ENCODE assay signal across 27 cellular contexts in the genomic region with DNA sequence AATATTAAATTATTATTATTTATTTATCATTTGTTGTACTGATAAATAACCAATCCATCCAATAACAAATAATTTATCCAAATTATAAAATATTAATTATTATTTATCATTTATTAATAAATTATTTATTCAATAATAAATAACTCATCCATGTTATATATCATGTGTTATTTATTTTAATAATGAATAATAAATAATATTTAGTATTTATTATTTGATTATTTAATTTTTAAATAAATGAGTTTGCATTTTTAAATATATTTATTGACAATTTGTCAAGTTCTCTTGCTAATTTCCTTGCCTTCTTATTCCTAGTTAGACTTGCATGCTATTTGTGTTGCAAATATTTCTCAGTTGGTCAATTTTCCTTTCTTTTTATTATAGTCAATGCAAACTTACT.
"Had no signal": no experiment of that assay in that cellular context is flagged by ENCODE, and none has a peak within 500 bp of the region (broad histone marks: within the 10 kb centered on the region; RNA-seq: fewer than 3 reads in every experiment).

No MANE protein-coding gene starts in this region.

- DNase-seq: activated CD4-positive, alpha-beta T cell treated with anti-CD3 and anti-CD28 coated beads, Interleukin-2, amount 10 ng/mL, durations not matched to agents 7 days and 5 days; activated CD4-positive, alpha-beta T cell treated with anti-CD3 and anti-CD28 coated beads, Interleukin-2, amount 50 U/mL, for 48 hours; activated CD8-positive, alpha-beta T cell treated with anti-CD3 and anti-CD28 coated beads, Interleukin-2, amount 10 ng/mL, durations not matched to agents 7 days and 5 days; activated gamma-delta T cell; activated naive CD4-positive, alpha-beta T cell treated with Interleukin-2 at 50 U/mL for 16 hours; activated naive CD8-positive, alpha-beta T cell treated with anti-CD3 and anti-CD28 coated beads, Interleukin-2, amount 10 ng/mL, durations not matched to agents 7 days and 5 days; activated T-cell treated with anti-CD3 and anti-CD28 coated beads, Interleukin-2, amount 50 U/mL, for 24 hours; amygdala; MM.1S; MV-4-11; NCI-H1092; NCI-H1436 treated with DMSO at 0.1 percent for 48 hours; NCI-H1694 treated with DMSO at 0.1 percent for 48 hours; NCI-H2029; NCI-H510A; NCI-H526; NCI-H748 treated with DMSO at 0.1 percent for 48 hours; PC-9; Right ventricle myocardium superior; SW 1271; T-helper 1 cell; T-helper 2 cell; T-helper 9 cell; WERI-Rb-1 had no signal

- H3K4me1 Mint-ChIP-seq: activated CD4-positive, alpha-beta T cell treated with anti-CD3 and anti-CD28 coated beads, Interleukin-2, amount 10 ng/mL, durations not matched to agents 7 days and 5 days; activated naive CD4-positive, alpha-beta T cell treated with anti-CD3 and anti-CD28 coated beads, Interleukin-2, amount 50 U/mL, for 24 hours; activated naive CD8-positive, alpha-beta T cell treated with anti-CD3 and anti-CD28 coated beads, Interleukin-2, amount 10 ng/mL, durations not matched to agents 7 days and 5 days; central memory CD8-positive, alpha-beta T cell had no signal

- H3K27me3 Mint-ChIP-seq: activated CD4-positive, alpha-beta T cell treated with anti-CD3 and anti-CD28 coated beads, Interleukin-2, amount 10 ng/mL, durations not matched to agents 7 days and 5 days; activated naive CD4-positive, alpha-beta T cell treated with anti-CD3 and anti-CD28 coated beads, Interleukin-2, amount 50 U/mL, for 24 hours; activated naive CD8-positive, alpha-beta T cell treated with anti-CD3 and anti-CD28 coated beads, Interleukin-2, amount 10 ng/mL, durations not matched to agents 7 days and 5 days; activated T-cell treated with anti-CD3 and anti-CD28 coated beads, Interleukin-2, amount 50 U/mL, for 24 hours; central memory CD8-positive, alpha-beta T cell had no signal

- H3K27ac Mint-ChIP-seq: activated CD4-positive, alpha-beta T cell treated with anti-CD3 and anti-CD28 coated beads, Interleukin-2, amount 10 ng/mL, durations not matched to agents 7 days and 5 days; activated CD8-positive, alpha-beta T cell treated with anti-CD3 and anti-CD28 coated beads, Interleukin-2, amount 10 ng/mL, durations not matched to agents 7 days and 5 days; activated naive CD4-positive, alpha-beta T cell treated with anti-CD3 and anti-CD28 coated beads, Interleukin-2, amount 50 U/mL, for 24 hours; activated naive CD8-positive, alpha-beta T cell treated with anti-CD3 and anti-CD28 coated beads, Interleukin-2, amount 10 ng/mL, durations not matched to agents 7 days and 5 days; activated T-cell treated with anti-CD3 and anti-CD28 coated beads, Interleukin-2, amount 50 U/mL, for 24 hours; activated T-helper 2 cell treated with anti-CD3 and anti-CD28 coated beads, Interferon-gamma antibody, Interleukin-2, Interleukin-4, amounts not matched to agents 10 μg/mL and 5 μg/mL and 100 μg/mL, durations not matched to agents 14 hours and 24 hours and 36 hours had no signal

- H3K36me3 Mint-ChIP-seq: activated naive CD4-positive, alpha-beta T cell treated with anti-CD3 and anti-CD28 coated beads, Interleukin-2, amount 50 U/mL, for 24 hours; activated naive CD8-positive, alpha-beta T cell treated with anti-CD3 and anti-CD28 coated beads, Interleukin-2, amount 10 ng/mL, durations not matched to agents 7 days and 5 days had no signal

- ATAC-seq: activated CD8-positive, alpha-beta T cell treated with anti-CD3 and anti-CD28 coated beads, Interleukin-2, amount 10 ng/mL, durations not matched to agents 7 days and 5 days had no signal

- H3K4me3 Mint-ChIP-seq: activated CD4-positive, alpha-beta T cell treated with anti-CD3 and anti-CD28 coated beads, Interleukin-2, amount 10 ng/mL, durations not matched to agents 7 days and 5 days; activated CD8-positive, alpha-beta T cell treated with anti-CD3 and anti-CD28 coated beads, Interleukin-2, amount 10 ng/mL, durations not matched to agents 7 days and 5 days; activated naive CD4-positive, alpha-beta T cell treated with anti-CD3 and anti-CD28 coated beads, Interleukin-2, amount 50 U/mL, for 24 hours; activated naive CD8-positive, alpha-beta T cell treated with anti-CD3 and anti-CD28 coated beads, Interleukin-2, amount 10 ng/mL, durations not matched to agents 7 days and 5 days; activated T-cell treated with anti-CD3 and anti-CD28 coated beads, Interleukin-2, amount 50 U/mL, for 24 hours; central memory CD8-positive, alpha-beta T cell had no signal
